In genomic region chrX:154751121-154751668, GRCh38 we compare ENCODE assay signal across 1 cellular context.
A peak's percentile ranks its signal among the peaks of the same experiment; 100 is the strongest.
TF ChIP-seq lines count a peak whose summit lies in the region.

No MANE protein-coding gene starts in this region.

TF ChIP-seq in K562, 482 proteins besides CTCF, POLR2A, EP300 and RAD21 (continued from another document):
- no peak for TF ChIP-seq SAFB2 (IDR thresholded peaks at IDR 0.05; ENCODE audit: borderline replicate concordance, low read depth, low read length, severe bottlenecking)
- no peak for TF ChIP-seq PTTG1 (tag; IDR thresholded peaks at IDR 0.05; ENCODE audit: low read depth)
- TF ChIP-seq BRD9 (IDR thresholded peaks at IDR 0.05; ENCODE audit: low read depth, partially characterized antibody), result peak; percentile 66
- no peak for TF ChIP-seq ZNF232 (CRISPR knock-in tag; IDR thresholded peaks at IDR 0.05)
